Comparison of ENCODE assay signal across 13 cellular contexts in the genomic region with DNA sequence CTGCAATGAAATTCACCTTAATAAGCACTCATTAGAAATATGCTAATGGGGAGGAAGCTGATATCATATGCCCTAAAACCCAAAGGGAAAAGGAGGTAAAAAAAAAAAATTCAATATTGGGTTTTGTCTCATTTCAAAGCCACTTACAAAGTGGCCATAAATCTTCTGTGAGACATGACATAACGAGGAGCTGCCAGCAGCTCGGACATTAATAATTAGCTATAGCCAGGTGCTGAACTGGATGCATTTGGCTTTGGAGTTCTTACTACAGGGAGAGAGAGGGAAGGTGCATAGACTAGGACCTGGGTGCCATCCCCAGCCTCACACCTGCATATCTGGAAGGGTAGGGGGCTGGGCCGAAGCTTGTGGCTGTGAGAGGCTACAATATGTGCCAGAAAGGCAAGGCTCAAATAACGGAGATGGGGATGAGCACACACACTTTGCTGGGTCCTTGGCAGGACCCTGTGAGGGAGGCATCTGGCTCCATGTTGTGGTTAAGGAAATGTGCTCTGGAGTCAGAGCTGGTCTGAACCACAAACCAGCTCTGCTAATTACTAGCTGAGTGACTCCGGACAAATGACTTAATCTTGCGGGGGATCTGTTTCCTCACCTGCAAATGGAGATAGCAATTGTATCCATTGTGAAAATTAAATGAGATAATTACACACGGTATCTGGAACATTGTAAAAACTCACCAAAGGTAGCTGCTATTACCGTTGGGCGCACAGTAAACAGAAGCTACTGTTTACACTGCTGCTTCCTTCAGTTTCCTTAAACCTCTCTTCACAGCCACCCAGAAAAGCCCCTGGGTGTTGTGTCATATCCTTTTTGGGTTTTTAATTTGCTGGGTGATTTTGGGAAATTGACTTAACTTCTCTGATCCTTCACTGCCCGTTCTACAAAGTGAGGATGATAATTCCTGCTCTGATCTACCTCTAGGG.
DNase-seq lines count a peak whose midpoint lies in the region; ATAC-seq, FAIRE-seq and TF ChIP-seq lines count a peak whose summit lies in the region.
"Had no signal": no experiment of that assay in that cellular context is flagged by ENCODE, and none has a peak within 500 bp of the region (broad histone marks: within the 10 kb centered on the region; RNA-seq: fewer than 3 reads in every experiment).

No MANE protein-coding gene starts in this region.

- no peaks in the 10 kb centered on the region for H3K9me3 ChIP-seq in A549

- no peak overlapping the region for H3K27ac ChIP-seq in A549
- H3K27ac ChIP-seq: epithelial cell of prostate had no signal

- no peak overlapping the region for H3K4me3 ChIP-seq in A549
- no peak overlapping the region for H3K4me3 ChIP-seq in Jurkat, Clone E6-1 (ENCODE audit: low read length)
- no peak overlapping the region for H3K4me3 ChIP-seq in astrocyte of the cerebellum (ENCODE audit: low read depth, low read length)

- FAIRE-seq in A549 (lab: Jason Lieb, UNC) = peak; percentile 39
- FAIRE-seq: G401.6 had no signal

- no peak for TF ChIP-seq RAD21 in A549 (conservative IDR thresholded peaks at IDR 0.05 in 1 of 2, IDR thresholded peaks at IDR 0.05 in 1 of 2)

- no peak for TF ChIP-seq CTCF in A549 (IDR thresholded peaks at IDR 0.05)
- TF ChIP-seq CTCF in astrocyte of the cerebellum (IDR thresholded peaks at IDR 0.05; ENCODE audit: low read depth, low read length, missing control alignments) = no peak

- no peak for DNase-seq in A549 (ENCODE audit: low read depth in 1 of 2, low spot score in 1 of 2)
- DNase-seq in Jurkat, Clone E6-1 (ENCODE audit: low read depth, low spot score) = peak; percentile 57
- DNase-seq in NCI-H2196 (lab: John Stamatoyannopoulos, UW; ENCODE audit: unreplicated experiment) = peak; percentile 54
- DNase-seq in astrocyte of the cerebellum (ENCODE audit: low read depth) = peak; percentile 5
- no peak for DNase-seq in stimulated activated CD4-positive, alpha-beta T cell treated with anti-CD3 and anti-CD28 coated beads, Interleukin-4, amount 100 ng/mL, for 1 hour
- DNase-seq in OCI-M1 (lab: John Stamatoyannopoulos, UW) = no peak
- no peak for DNase-seq in NCI-H187 treated with DMSO at 0.1 percent for 48 hours (lab: John Stamatoyannopoulos, UW)
- DNase-seq: activated CD8-positive, alpha-beta T cell treated with anti-CD3 and anti-CD28 coated beads for 36 hours; hippocampal formation; T-helper 1 cell had no signal

- in situ Hi-C loops in astrocyte of the cerebellum (cut with HindIII; ENCODE audit: low sequenced_read_pairs) = no loop called here

- CTCF ChIA-PET in A549 (lab: Yijun Ruan, JAX) = interaction anchor here (0.6 to 1.8 kb wide), 5 partner anchors 10 to 352 kb away, joined by 3 to 4 read pairs (median 3); a partner anchor contains a TSS

- TF ChIP-seq POLR2A in A549 (IDR thresholded peaks at IDR 0.05; ENCODE audit: low read length) = no peak

- no peaks in the 10 kb centered on the region for H3K4me1 ChIP-seq in A549

- no peak for TF ChIP-seq EP300 in A549 (IDR thresholded peaks at IDR 0.05)

- POLR2A ChIA-PET in A549 (lab: Yijun Ruan, JAX) = no interaction called here

- H3K4me2 ChIP-seq in A549 = no peak overlapping the region

- 61% methylated on average over 10 of the region's 10 CpGs for WGBS in A549 (ENCODE audit: missing lambda C conversion rate)

- no peak for ATAC-seq in A549
- no peak for ATAC-seq in GM21528 (IDR thresholded peaks at IDR 0.05; ENCODE audit: low FRiP score, unreplicated experiment)
- ATAC-seq: activated CD8-positive, alpha-beta T cell treated with anti-CD3 and anti-CD28 coated beads for 36 hours had no signal

TF ChIP-seq in A549, 52 proteins besides CTCF, POLR2A, EP300 and RAD21:
- TF ChIP-seq FOXS1 (CRISPR knock-in tag; IDR thresholded peaks at IDR 0.05) = no peak
- no peak for TF ChIP-seq EHMT2 (IDR thresholded peaks at IDR 0.05; ENCODE audit: low read depth)
- no peak for TF ChIP-seq KDM1A (IDR thresholded peaks at IDR 0.05; ENCODE audit: low read depth)
- TF ChIP-seq, protein P1, sequence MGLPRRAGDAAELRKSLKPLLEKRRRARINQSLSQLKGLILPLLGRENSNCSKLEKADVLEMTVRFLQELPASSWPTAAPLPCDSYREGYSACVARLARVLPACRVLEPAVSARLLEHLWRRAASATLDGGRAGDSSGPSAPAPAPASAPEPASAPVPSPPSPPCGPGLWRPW (IDR thresholded peaks at IDR 0.05) = no peak
- no peak for TF ChIP-seq HDAC2 (IDR thresholded peaks at IDR 0.05)
- no peak for TF ChIP-seq PHF8 (IDR thresholded peaks at IDR 0.05; ENCODE audit: borderline replicate concordance, low read depth)
- TF ChIP-seq ZFP36 (IDR thresholded peaks at IDR 0.05; ENCODE audit: borderline replicate concordance, partially characterized antibody) = no peak
- TF ChIP-seq ESRRA (IDR thresholded peaks at IDR 0.05; ENCODE audit: borderline replicate concordance, low read length) = no peak
- TF ChIP-seq RARB (CRISPR knock-in tag; IDR thresholded peaks at IDR 0.05) = no peak
- TF ChIP-seq POLR2AphosphoS2 (conservative IDR thresholded peaks at IDR 0.05; ENCODE audit: low read length) = no peak
- TF ChIP-seq KDM5A (IDR thresholded peaks at IDR 0.05) = no peak
- no peak for TF ChIP-seq ZSCAN20 (CRISPR knock-in tag; IDR thresholded peaks at IDR 0.05)
- no peak for TF ChIP-seq HOXB5 (CRISPR knock-in tag; IDR thresholded peaks at IDR 0.05)
- TF ChIP-seq NFE2L2 (conservative IDR thresholded peaks at IDR 0.05; ENCODE audit: low read length) = no peak
- no peak for TF ChIP-seq RNF2 (IDR thresholded peaks at IDR 0.05; ENCODE audit: borderline replicate concordance, low read depth)
- no peak for TF ChIP-seq BHLHE40 (IDR thresholded peaks at IDR 0.05; ENCODE audit: low read depth, low read length)
- TF ChIP-seq CBX2 (IDR thresholded peaks at IDR 0.05; ENCODE audit: borderline replicate concordance, low read depth) = no peak
- no peak for TF ChIP-seq TFCP2L1 (CRISPR knock-in tag; IDR thresholded peaks at IDR 0.05)
- TF ChIP-seq HOXA7 (CRISPR knock-in tag; IDR thresholded peaks at IDR 0.05) = no peak

Comparison
In these comparisons a context has a peak if more than half of its experiments do, and no peak if none do; other contexts are left out.
1. DNase-seq: peak in Jurkat, Clone E6-1 (single experiment), NCI-H2196 (single experiment) and astrocyte of the cerebellum (single experiment); none in A549 (0 of 2), stimulated activated CD4-positive, alpha-beta T cell treated with anti-CD3 and anti-CD28 coated beads, Interleukin-4, amount 100 ng/mL, for 1 hour (single experiment), OCI-M1 (single experiment) and NCI-H187 treated with DMSO at 0.1 percent for 48 hours (single experiment).